ENCODE assay signal across 1 cellular context in the genomic region with DNA sequence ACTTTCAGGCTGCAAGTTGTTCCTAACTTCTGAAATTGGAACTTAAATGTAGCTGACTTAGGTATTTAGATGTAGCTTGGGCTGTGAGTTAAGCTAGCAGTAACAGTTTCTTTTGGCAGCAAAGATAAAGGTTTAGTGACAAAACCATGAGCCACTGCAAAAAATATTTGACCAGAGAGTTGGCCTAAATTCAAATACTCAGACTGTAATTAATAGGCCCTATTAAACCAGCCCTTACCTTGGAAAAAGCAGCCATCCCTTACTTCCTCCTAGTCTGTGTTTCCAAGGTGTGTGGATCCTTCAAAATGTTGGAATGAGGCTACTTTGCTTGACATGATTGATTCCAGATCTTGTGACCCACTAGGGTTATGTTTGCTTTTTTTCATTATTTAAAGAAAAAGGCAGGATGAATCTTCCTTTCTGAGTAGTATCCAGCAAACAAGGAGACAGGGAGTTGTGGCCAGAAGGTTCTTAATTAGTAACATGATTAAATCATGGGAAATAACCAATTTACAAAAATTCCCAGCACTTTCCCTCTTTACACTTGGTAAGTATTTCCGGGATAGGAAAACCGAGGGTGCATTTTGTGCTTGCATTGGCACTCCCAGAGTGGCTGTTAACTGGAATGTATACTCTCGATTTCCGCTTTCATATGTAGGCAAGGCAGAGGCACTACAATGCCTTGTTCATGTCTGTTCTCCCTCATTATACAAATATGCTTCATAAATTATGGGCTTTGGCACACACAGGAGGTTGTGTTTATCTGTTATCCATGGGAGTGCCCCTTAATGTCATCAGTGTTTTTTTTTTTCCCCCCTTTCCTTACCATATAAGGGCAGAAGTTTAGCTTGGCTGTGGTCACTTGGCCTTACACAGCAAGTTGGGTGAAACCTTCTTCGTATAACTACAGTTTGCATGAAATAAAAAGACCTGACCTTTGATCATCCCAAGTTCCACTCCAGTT.
TF ChIP-seq lines count a peak whose summit lies in the region.

No MANE protein-coding gene starts in this region.

TF ChIP-seq in K562, 482 proteins besides CTCF, POLR2A, EP300 and RAD21 (continued from another document and continues in another):
- TF ChIP-seq, protein P1, sequence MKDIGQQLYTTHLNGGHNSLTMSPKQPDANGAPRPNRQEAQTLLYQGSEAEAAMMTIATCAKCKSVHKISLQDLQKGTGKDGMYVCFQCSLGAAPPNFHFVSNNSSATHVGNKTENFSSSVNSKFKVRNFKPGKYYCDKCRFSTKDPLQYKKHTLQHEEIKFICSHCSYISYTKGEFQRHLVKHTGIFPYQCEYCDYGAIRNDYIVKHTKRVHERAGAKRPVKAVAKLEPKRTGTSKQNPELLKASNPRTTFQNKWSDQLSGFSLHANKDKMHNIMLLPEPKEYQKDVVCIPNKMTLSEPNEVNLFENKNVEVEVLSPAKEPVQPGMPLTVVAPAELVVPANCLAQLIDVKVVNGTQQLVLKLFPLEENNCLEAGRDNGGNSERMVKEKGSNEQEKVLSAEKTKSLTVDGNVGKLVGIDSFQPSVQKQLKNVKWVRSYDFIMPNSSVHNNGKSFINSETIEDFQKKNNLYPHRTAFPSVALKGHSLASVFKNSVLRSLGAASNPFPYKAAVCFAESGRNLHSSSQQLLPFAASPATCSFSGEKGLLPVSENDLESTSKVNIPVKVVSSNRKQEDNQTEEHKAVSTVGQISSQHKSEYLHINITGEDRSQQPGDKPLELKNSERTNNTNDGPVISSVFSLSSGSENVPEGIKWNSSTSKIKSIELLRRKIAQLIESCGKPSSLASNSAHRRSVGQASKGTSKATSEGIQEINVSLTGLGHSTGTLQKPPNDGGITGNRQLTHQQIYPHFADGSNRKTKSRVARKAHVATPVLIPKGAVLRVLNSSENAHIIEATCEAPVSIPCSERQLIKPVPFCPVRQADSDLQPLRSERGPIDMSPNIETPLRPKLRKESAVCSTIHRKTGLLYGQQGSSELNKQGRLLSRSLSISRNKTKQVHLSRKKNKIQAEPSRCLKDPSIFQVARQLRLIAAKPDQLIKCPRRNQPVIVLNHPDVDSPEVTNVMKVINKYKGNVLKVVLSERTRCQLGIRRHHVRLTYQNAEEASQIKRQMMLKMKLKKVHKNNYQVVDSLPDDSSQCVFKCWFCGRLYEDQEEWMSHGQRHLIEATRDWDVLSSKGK (CRISPR knock-in tag; IDR thresholded peaks at IDR 0.05), result no peak
- no peak for TF ChIP-seq ZNF695 (CRISPR knock-in tag; IDR thresholded peaks at IDR 0.05)
- no peak for TF ChIP-seq TCF15 (CRISPR knock-in tag; IDR thresholded peaks at IDR 0.05)
- peak; percentile 46; the same call in 1 of the 2 replicates for TF ChIP-seq GABPA (tag; conservative IDR thresholded peaks at IDR 0.05; ENCODE audit: low read depth)
- no peak for TF ChIP-seq ZNF347 (CRISPR knock-in tag; IDR thresholded peaks at IDR 0.05; ENCODE audit: low read depth)
- peak; percentile 10; the same call in 1 of the 2 replicates for TF ChIP-seq NFIC (IDR thresholded peaks at IDR 0.05)
- no peak for TF ChIP-seq BDP1 (IDR thresholded peaks at IDR 0.05; ENCODE audit: insufficient read depth, insufficient read length)
- no peak for TF ChIP-seq SMARCE1 (IDR thresholded peaks at IDR 0.05)
- no peak for TF ChIP-seq NFE2L1 (tag; IDR thresholded peaks at IDR 0.05; ENCODE audit: borderline replicate concordance, low read depth)
- TF ChIP-seq, protein P2, sequence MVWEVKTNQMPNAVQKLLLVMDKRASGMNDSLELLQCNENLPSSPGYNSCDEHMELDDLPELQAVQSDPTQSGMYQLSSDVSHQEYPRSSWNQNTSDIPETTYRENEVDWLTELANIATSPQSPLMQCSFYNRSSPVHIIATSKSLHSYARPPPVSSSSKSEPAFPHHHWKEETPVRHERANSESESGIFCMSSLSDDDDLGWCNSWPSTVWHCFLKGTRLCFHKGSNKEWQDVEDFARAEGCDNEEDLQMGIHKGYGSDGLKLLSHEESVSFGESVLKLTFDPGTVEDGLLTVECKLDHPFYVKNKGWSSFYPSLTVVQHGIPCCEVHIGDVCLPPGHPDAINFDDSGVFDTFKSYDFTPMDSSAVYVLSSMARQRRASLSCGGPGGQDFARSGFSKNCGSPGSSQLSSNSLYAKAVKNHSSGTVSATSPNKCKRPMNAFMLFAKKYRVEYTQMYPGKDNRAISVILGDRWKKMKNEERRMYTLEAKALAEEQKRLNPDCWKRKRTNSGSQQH (CRISPR knock-in tag; IDR thresholded peaks at IDR 0.05), result no peak
- no peak for TF ChIP-seq NR3C1 (CRISPR knock-in tag; IDR thresholded peaks at IDR 0.05)
- TF ChIP-seq TEAD4 (IDR thresholded peaks at IDR 0.05; ENCODE audit: low read length), result peak; percentile 57
- no peak for TF ChIP-seq TEAD4 (CRISPR knock-in tag; IDR thresholded peaks at IDR 0.05; ENCODE audit: borderline replicate concordance)
- no peak for TF ChIP-seq NUFIP1 (IDR thresholded peaks at IDR 0.05; ENCODE audit: partially characterized antibody)
- TF ChIP-seq POLR2AphosphoS5 (IDR thresholded peaks at IDR 0.05; ENCODE audit: control insufficient read depth, insufficient read depth, low read depth, low read length), result peak; percentile 37; the same call in 1 of the 2 replicates
- no peak for TF ChIP-seq RBM22 (IDR thresholded peaks at IDR 0.05; ENCODE audit: low read depth, low read length, poor library complexity, severe bottlenecking)
- TF ChIP-seq ELF1 (tag; IDR thresholded peaks at IDR 0.05), result peak; percentile 17
- peak; percentile 38; the same call in 1 of the 2 replicates for TF ChIP-seq LEF1 (IDR thresholded peaks at IDR 0.05)
- TF ChIP-seq ZNF655 (CRISPR knock-in tag; IDR thresholded peaks at IDR 0.05), result no peak
- TF ChIP-seq TAF15 (IDR thresholded peaks at IDR 0.05; ENCODE audit: low read depth, low read length), result no peak
- TF ChIP-seq ZNF316 (IDR thresholded peaks at IDR 0.05), result peak; percentile 58
- TF ChIP-seq ID3 (CRISPR knock-in tag; IDR thresholded peaks at IDR 0.05), result no peak
- TF ChIP-seq ID3 (tag; IDR thresholded peaks at IDR 0.05), result 0 out of 2 replicates have a peak, but pooled peaks have one; percentile 40
- TF ChIP-seq, protein P3, sequence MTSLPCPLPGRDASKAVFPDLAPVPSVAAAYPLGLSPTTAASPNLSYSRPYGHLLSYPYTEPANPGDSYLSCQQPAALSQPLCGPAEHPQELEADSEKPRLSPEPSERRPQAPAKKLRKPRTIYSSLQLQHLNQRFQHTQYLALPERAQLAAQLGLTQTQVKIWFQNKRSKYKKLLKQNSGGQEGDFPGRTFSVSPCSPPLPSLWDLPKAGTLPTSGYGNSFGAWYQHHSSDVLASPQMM (CRISPR knock-in tag; IDR thresholded peaks at IDR 0.05), result no peak
- TF ChIP-seq ZNF12 (CRISPR knock-in tag; IDR thresholded peaks at IDR 0.05), result no peak
- TF ChIP-seq CBFA2T2 (conservative IDR thresholded peaks at IDR 0.05), result peak; percentile 40; the same call in 1 of the 2 replicates
- TF ChIP-seq ZNF146 (CRISPR knock-in tag; IDR thresholded peaks at IDR 0.05; ENCODE audit: unreplicated experiment), result no peak
- peak; percentile 68 for TF ChIP-seq CBFA2T3 (IDR thresholded peaks at IDR 0.05)
- no peak for TF ChIP-seq POLR2B (IDR thresholded peaks at IDR 0.05; ENCODE audit: low read depth, partially characterized antibody)
- no peak; the same call in 1 of the 2 replicates for TF ChIP-seq SMARCC2 (IDR thresholded peaks at IDR 0.05; ENCODE audit: low read depth)
- TF ChIP-seq, protein P4, sequence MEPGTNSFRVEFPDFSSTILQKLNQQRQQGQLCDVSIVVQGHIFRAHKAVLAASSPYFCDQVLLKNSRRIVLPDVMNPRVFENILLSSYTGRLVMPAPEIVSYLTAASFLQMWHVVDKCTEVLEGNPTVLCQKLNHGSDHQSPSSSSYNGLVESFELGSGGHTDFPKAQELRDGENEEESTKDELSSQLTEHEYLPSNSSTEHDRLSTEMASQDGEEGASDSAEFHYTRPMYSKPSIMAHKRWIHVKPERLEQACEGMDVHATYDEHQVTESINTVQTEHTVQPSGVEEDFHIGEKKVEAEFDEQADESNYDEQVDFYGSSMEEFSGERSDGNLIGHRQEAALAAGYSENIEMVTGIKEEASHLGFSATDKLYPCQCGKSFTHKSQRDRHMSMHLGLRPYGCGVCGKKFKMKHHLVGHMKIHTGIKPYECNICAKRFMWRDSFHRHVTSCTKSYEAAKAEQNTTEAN (CRISPR knock-in tag; IDR thresholded peaks at IDR 0.05), result no peak
- TF ChIP-seq NFE2 (IDR thresholded peaks at IDR 0.05; ENCODE audit: low read depth), result peak; percentile 51; the same call in 1 of the 2 replicates
- TF ChIP-seq CCNT2 (IDR thresholded peaks at IDR 0.05; ENCODE audit: borderline replicate concordance, extremely low read depth, insufficient read length, low read depth, low read length), result no peak
- peak; percentile 47; the same call in 1 of the 2 replicates for TF ChIP-seq BHLHE40 (IDR thresholded peaks at IDR 0.05; ENCODE audit: low read length)
- TF ChIP-seq, protein P5, sequence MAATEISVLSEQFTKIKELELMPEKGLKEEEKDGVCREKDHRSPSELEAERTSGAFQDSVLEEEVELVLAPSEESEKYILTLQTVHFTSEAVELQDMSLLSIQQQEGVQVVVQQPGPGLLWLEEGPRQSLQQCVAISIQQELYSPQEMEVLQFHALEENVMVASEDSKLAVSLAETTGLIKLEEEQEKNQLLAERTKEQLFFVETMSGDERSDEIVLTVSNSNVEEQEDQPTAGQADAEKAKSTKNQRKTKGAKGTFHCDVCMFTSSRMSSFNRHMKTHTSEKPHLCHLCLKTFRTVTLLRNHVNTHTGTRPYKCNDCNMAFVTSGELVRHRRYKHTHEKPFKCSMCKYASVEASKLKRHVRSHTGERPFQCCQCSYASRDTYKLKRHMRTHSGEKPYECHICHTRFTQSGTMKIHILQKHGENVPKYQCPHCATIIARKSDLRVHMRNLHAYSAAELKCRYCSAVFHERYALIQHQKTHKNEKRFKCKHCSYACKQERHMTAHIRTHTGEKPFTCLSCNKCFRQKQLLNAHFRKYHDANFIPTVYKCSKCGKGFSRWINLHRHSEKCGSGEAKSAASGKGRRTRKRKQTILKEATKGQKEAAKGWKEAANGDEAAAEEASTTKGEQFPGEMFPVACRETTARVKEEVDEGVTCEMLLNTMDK (IDR thresholded peaks at IDR 0.05; ENCODE audit: borderline replicate concordance, insufficient read depth, low read depth, low read length, poor library complexity, severe bottlenecking), result no peak
- no peak for TF ChIP-seq STAG1 (CRISPR knock-in tag; IDR thresholded peaks at IDR 0.05; ENCODE audit: borderline replicate concordance)
- TF ChIP-seq PTTG1 (tag; IDR thresholded peaks at IDR 0.05; ENCODE audit: low read depth), result no peak
- TF ChIP-seq MED1 (CRISPR knock-in tag; IDR thresholded peaks at IDR 0.05; ENCODE audit: borderline replicate concordance), result no peak
- TF ChIP-seq ATF1 (CRISPR knock-in tag; IDR thresholded peaks at IDR 0.05), result no peak
- peak; percentile 61 for TF ChIP-seq ATF1 (tag; IDR thresholded peaks at IDR 0.05)
- peak; percentile 69; the same call in 1 of the 2 replicates for TF ChIP-seq ATF7 (IDR thresholded peaks at IDR 0.05)
- peak; percentile 14; the same call in 1 of the 2 replicates for TF ChIP-seq MTA2 (IDR thresholded peaks at IDR 0.05; ENCODE audit: low read depth)
- TF ChIP-seq DACH1 (IDR thresholded peaks at IDR 0.05; ENCODE audit: partially characterized antibody), result no peak
- no peak for TF ChIP-seq PHF21A (IDR thresholded peaks at IDR 0.05; ENCODE audit: borderline replicate concordance, low read depth)
- TF ChIP-seq UBTF (IDR thresholded peaks at IDR 0.05; ENCODE audit: borderline replicate concordance in 1 of 2, low read depth in 2 of 2, low read length in 2 of 2), result no peak
- TF ChIP-seq MEIS2 (IDR thresholded peaks at IDR 0.05; ENCODE audit: partially characterized antibody), result peak; percentile 95
- TF ChIP-seq THRB (CRISPR knock-in tag; conservative IDR thresholded peaks at IDR 0.05), result no peak
- TF ChIP-seq NBN (IDR thresholded peaks at IDR 0.05; ENCODE audit: low read depth), result no peak
